ENCODE assay signal across 21 cellular contexts in genomic region chr5:38456657-38457056, GRCh38.
DNase-seq lines count a peak whose midpoint lies in the region; FAIRE-seq and TF ChIP-seq lines count a peak whose summit lies in the region.
"Had no signal": no experiment of that assay in that cellular context is flagged by ENCODE, and none has a peak within 500 bp of the region (broad histone marks: within the 10 kb centered on the region; RNA-seq: fewer than 3 reads in every experiment).

No MANE protein-coding gene starts in this region.

- no peaks in the 10 kb centered on the region for H3K27me3 ChIP-seq in bronchial epithelial cell (ENCODE audit: control insufficient read depth, insufficient read depth, low read length)
- H3K27me3 ChIP-seq: body of pancreas, SJSA1, suprapubic skin, upper lobe of right lung had no signal

- DNase-seq in NCI-H1092 treated with DMSO at 0.1 percent for 48 hours (lab: John Stamatoyannopoulos, UW) (peak; percentile 4), NCI-H1092 (lab: John Stamatoyannopoulos, UW) (no peak), NCI-H82 treated with DMSO at 0.1 percent for 48 hours (lab: John Stamatoyannopoulos, UW; ENCODE audit: unreplicated experiment) (peak; percentile 65), bronchial epithelial cell (ENCODE audit: low read depth) (peak; percentile 83), renal cortical epithelial cell (ENCODE audit: low read depth) (peak; percentile 35), NCI-H526 (lab: John Stamatoyannopoulos, UW) (no peak), NOMO-1 treated with dmso at 0.1 percent for 144 hours (lab: John Stamatoyannopoulos, UW; ENCODE audit: unreplicated experiment) (no peak)
- DNase-seq in central memory CD4-positive, alpha-beta T cell, result no peak
- DNase-seq: 8988T; activated CD4-positive, alpha-beta T cell treated with anti-CD3 and anti-CD28 coated beads, Interleukin-2, amount 50 U/mL, for 1 hour; activated CD4-positive, CD25-positive, alpha-beta regulatory T cell; activated T-cell treated with anti-CD3 and anti-CD28 coated beads, Interleukin-2, amount 50 U/mL, for 72 hours; body of pancreas; DND-41; NCI-H446 treated with DMSO at 0.1 percent for 48 hours; stimulated activated CD4-positive, alpha-beta T cell treated with anti-CD3 and anti-CD28 coated beads, Interleukin-1b, Interleukin-23, amount 100 ng/mL, for 48 hours; stimulated activated naive CD4-positive, alpha-beta T cell treated with Interleukin-2 at 50 U/mL for 16 hours; upper lobe of right lung had no signal

- no peak overlapping the region for H3K4me3 ChIP-seq in bronchial epithelial cell (ENCODE audit: low read depth, low read length)
- H3K4me3 ChIP-seq: body of pancreas, SJSA1, suprapubic skin, upper lobe of right lung had no signal

- no peaks in the 10 kb centered on the region for H3K36me3 ChIP-seq in bronchial epithelial cell (ENCODE audit: control insufficient read depth, insufficient read depth, low read length)
- H3K36me3 ChIP-seq: SJSA1, suprapubic skin, upper lobe of right lung had no signal

- no peak for TF ChIP-seq CTCF in bronchial epithelial cell (IDR thresholded peaks at IDR 0.05; ENCODE audit: insufficient read depth, low read length, severe bottlenecking)

- FAIRE-seq in bronchial epithelial cell (lab: Jason Lieb, UNC), result no peak
- FAIRE-seq: HepG2 had no signal

Comparison
In these comparisons a context has a peak if more than half of its experiments do, and no peak if none do; other contexts are left out.
1. DNase-seq: peak in NCI-H1092 treated with DMSO at 0.1 percent for 48 hours (single experiment), NCI-H82 treated with DMSO at 0.1 percent for 48 hours (single experiment), bronchial epithelial cell (single experiment) and renal cortical epithelial cell (single experiment); none in NCI-H1092 (single experiment), NCI-H526 (0 of 2), NOMO-1 treated with dmso at 0.1 percent for 144 hours (single experiment) and central memory CD4-positive, alpha-beta T cell (single experiment).